In genomic region chr6:20599302-20600051, GRCh38 we compare ENCODE assay signal across 15 cellular contexts.
DNase-seq lines count a peak whose midpoint lies in the region; ATAC-seq and TF ChIP-seq lines count a peak whose summit lies in the region.
"Had no signal": no experiment of that assay in that cellular context is flagged by ENCODE, and none has a peak within 500 bp of the region (broad histone marks: within the 10 kb centered on the region; RNA-seq: fewer than 3 reads in every experiment).

No MANE protein-coding gene starts in this region.

- WGBS in trophoblast cell (ENCODE audit: extremely low coverage, insufficient coverage, insufficient read length): no CpG with 5 or more reads among the region's 3 CpGs
- WGBS in heart right ventricle, 2 donors: 91 to 98% methylated on average over 3 of the region's 3 CpGs
- 31 to 94% (median 62%) methylated on average over 3 of the region's 3 CpGs for WGBS in adrenal gland, 4 donors

- H2BK5ac ChIP-seq in trophoblast cell (ENCODE audit: low read depth, low read length, poor library complexity): no peak overlapping the region

- H3K4me1 ChIP-seq in trophoblast cell (ENCODE audit: control insufficient read depth in 1 of 2, insufficient read depth in 2 of 2, low read length in 2 of 2) (no peaks in the 10 kb centered on the region), heart right ventricle (no peaks in the 10 kb centered on the region), adrenal gland (replicated peaks in 1 of 2) (no peaks in the 10 kb centered on the region)
- H3K4me1 ChIP-seq: testis had no signal

- no peak overlapping the region for H2BK12ac ChIP-seq in trophoblast cell (ENCODE audit: low read length)

- H2AFZ ChIP-seq in trophoblast cell (ENCODE audit: insufficient read depth, low read length, poor library complexity): no peak overlapping the region

- H3K36me3 ChIP-seq in trophoblast cell (ENCODE audit: control insufficient read depth in 1 of 2, insufficient read depth in 2 of 2, low read length in 2 of 2) (peaks cover 0 to 2% of the 10 kb centered on the region in 2 experiments), heart right ventricle (peaks cover 0 to 32% (median 0%) of the 10 kb centered on the region in 9 donors), adrenal gland (replicated peaks in 1 of 2) (no peaks in the 10 kb centered on the region)
- H3K36me3 ChIP-seq: gastrocnemius medialis had no signal

- H3K23ac ChIP-seq in trophoblast cell (ENCODE audit: low read length): no peak overlapping the region

- DNase-seq in GM12865 (ENCODE audit: low read depth) (peak; percentile 28), trophoblast cell (no peak), DMS153 treated with DMSO at 0.1 percent for 48 hours (lab: John Stamatoyannopoulos, UW; ENCODE audit: unreplicated experiment) (no peak), heart right ventricle (no peak), adrenal gland (no peak)
- DNase-seq: AML-193, gastrocnemius medialis, H9, IMR-90, NCI-H1105 treated with DMSO at 0.1 percent for 48 hours, SK-N-SH, testis had no signal

- intact Hi-C loops in heart right ventricle (cut with DNase I) (no loop called here), adrenal gland (cut with DNase I) (no loop called here)

- no peak overlapping the region for H3K4me2 ChIP-seq in trophoblast cell (ENCODE audit: low read length)
- H3K4me2 ChIP-seq: SK-N-SH had no signal

- no peak overlapping the region for H2AK5ac ChIP-seq in trophoblast cell (ENCODE audit: low read length)

- H3K4me3 ChIP-seq in GM12865 (ENCODE audit: low read depth, low read length) (no peak overlapping the region), trophoblast cell (ENCODE audit: low read depth, low read length) (no peak overlapping the region), heart right ventricle (no peak overlapping the region), adrenal gland (no peak overlapping the region)
- H3K4me3 ChIP-seq: gastrocnemius medialis, testis had no signal

- H3K9me3 ChIP-seq in trophoblast cell (ENCODE audit: insufficient read depth, low read depth, low read length): no peaks in the 10 kb centered on the region
- peaks cover 0 to 23% (median 0%) of the 10 kb centered on the region in 11 donors for H3K9me3 ChIP-seq in heart right ventricle
- no peaks in the 10 kb centered on the region for H3K9me3 ChIP-seq in adrenal gland (replicated peaks in 1 of 3)
- H3K9me3 ChIP-seq: gastrocnemius medialis, SK-N-SH, testis had no signal

- H3K4ac ChIP-seq in trophoblast cell (ENCODE audit: low read depth, low read length): no peak overlapping the region

- H3K79me2 ChIP-seq in trophoblast cell (ENCODE audit: control insufficient read depth, insufficient read depth, low read length, poor library complexity): no peaks in the 10 kb centered on the region

- H3K18ac ChIP-seq in trophoblast cell (ENCODE audit: low read length): no peak overlapping the region

- H3K79me1 ChIP-seq in trophoblast cell (ENCODE audit: low read length): no peaks in the 10 kb centered on the region

- H3K14ac ChIP-seq in trophoblast cell (ENCODE audit: low read length): no peak overlapping the region

- H4K12ac ChIP-seq in trophoblast cell (ENCODE audit: low read depth, low read length): no peak overlapping the region

- H4K91ac ChIP-seq in trophoblast cell (ENCODE audit: low read depth, low read length): no peak overlapping the region

- no peak overlapping the region for H3K27ac ChIP-seq in trophoblast cell (ENCODE audit: low read depth, low read length)
- no peak overlapping the region for H3K27ac ChIP-seq in heart right ventricle
- no peak overlapping the region for H3K27ac ChIP-seq in adrenal gland
- H3K27ac ChIP-seq: gastrocnemius medialis, testis had no signal

- ATAC-seq in GM18861 (IDR thresholded peaks at IDR 0.05; ENCODE audit: unreplicated experiment) (peak; percentile 67), HG02678 (IDR thresholded peaks at IDR 0.05; ENCODE audit: unreplicated experiment) (peak; percentile 63), HG03565 (IDR thresholded peaks at IDR 0.05; ENCODE audit: unreplicated experiment) (peak; percentile 76), heart right ventricle (no peak)
- ATAC-seq: gastrocnemius medialis had no signal

- no peak overlapping the region for H2BK120ac ChIP-seq in trophoblast cell (ENCODE audit: insufficient read depth, low read length, poor library complexity)

- no peak overlapping the region for H3K9ac ChIP-seq in trophoblast cell (ENCODE audit: low read length)
- H3K9ac ChIP-seq: SK-N-SH had no signal

- no peak overlapping the region for H4K8ac ChIP-seq in trophoblast cell (ENCODE audit: low read depth, low read length)

- H3K27me3 ChIP-seq in trophoblast cell (ENCODE audit: insufficient read depth, low read length): no peaks in the 10 kb centered on the region
- H3K27me3 ChIP-seq in heart right ventricle: no peaks in the 10 kb centered on the region
- no peaks in the 10 kb centered on the region for H3K27me3 ChIP-seq in adrenal gland
- H3K27me3 ChIP-seq: gastrocnemius medialis, testis had no signal

- TF ChIP-seq POLR2A in adrenal gland (IDR thresholded peaks at IDR 0.05): no peak

- TF ChIP-seq CTCF in GM12865 (IDR thresholded peaks at IDR 0.05; ENCODE audit: insufficient read depth, low read depth, low read length, missing control alignments) (no peak), heart right ventricle (IDR thresholded peaks at IDR 0.05) (no peak), adrenal gland (IDR thresholded peaks at IDR 0.05) (no peak)

Comparison
In these comparisons a context has a peak if more than half of its experiments do, and no peak if none do; other contexts are left out.
1. ATAC-seq: peak in GM18861 (single experiment), HG02678 (single experiment) and HG03565 (single experiment); none in heart right ventricle (0 of 8).